ENCODE assay signal across 16 cellular contexts in genomic region chr19:3097442-3097871, GRCh38. TPM values are rescaled to one million over a fixed set of nuclear protein-coding genes. Genes with fewer than 3 reads are reported as not detected.
DNase-seq lines count a peak whose midpoint lies in the region; ATAC-seq, FAIRE-seq and TF ChIP-seq lines count a peak whose summit lies in the region.
"Had no signal": no experiment of that assay in that cellular context is flagged by ENCODE, and none has a peak within 500 bp of the region (broad histone marks: within the 10 kb centered on the region; RNA-seq: fewer than 3 reads in every experiment).

No MANE protein-coding gene starts in this region.

- H3K27me3 ChIP-seq in ascending aorta: no peaks in the 10 kb centered on the region
- no peaks in the 10 kb centered on the region for H3K27me3 ChIP-seq in iPS-15b (ENCODE audit: control insufficient read depth, insufficient read depth, low read length)
- H3K27me3 ChIP-seq in prostate gland (replicated peaks; ENCODE audit: insufficient read depth): no peaks in the 10 kb centered on the region

- FAIRE-seq in RCC 7860 (lab: Jason Lieb, UNC): no peak
- FAIRE-seq: urothelium cell line had no signal

- TF ChIP-seq POLR2A in prostate gland (IDR thresholded peaks at IDR 0.05) (no peak), GM18505 (IDR thresholded peaks at IDR 0.05; ENCODE audit: borderline replicate concordance, extremely low read depth, insufficient read depth, insufficient read length) (no peak)

- H3K9me3 ChIP-seq in ascending aorta (no peaks in the 10 kb centered on the region), iPS-15b (ENCODE audit: control insufficient read depth, insufficient read depth, low read length) (no peaks in the 10 kb centered on the region), prostate gland (no peaks in the 10 kb centered on the region)

- ATAC-seq in GM18505 (IDR thresholded peaks at IDR 0.05; ENCODE audit: unreplicated experiment): no peak
- ATAC-seq: activated T-helper 17 cell treated with anti-CD3 and anti-CD28 coated beads, Interleukin-2, amount 50 U/mL, for 72 hours had no signal

- H3K27ac ChIP-seq in ascending aorta (peak overlapping the region; percentile 83 to 90), prostate gland (peak overlapping the region; percentile 60 to 83)

- H3K4me1 ChIP-seq in ascending aorta (peaks cover 34 to 63% of the 10 kb centered on the region in 2 donors), iPS-15b (ENCODE audit: control insufficient read depth, insufficient read depth, low read length) (no peaks in the 10 kb centered on the region), prostate gland (replicated peaks) (peaks cover 36% of the 10 kb centered on the region)

- H3K9ac ChIP-seq in iPS-15b (ENCODE audit: low read depth, low read length): peak overlapping the region; percentile 37

- TF ChIP-seq CTCF in ascending aorta (IDR thresholded peaks at IDR 0.05): no peak
- no peak for TF ChIP-seq CTCF in prostate gland (IDR thresholded peaks at IDR 0.05)

- 53% methylated on average over 22 of the region's 24 CpGs for WGBS in prostate gland

- intact Hi-C loops in ascending aorta (cut with DNase I): no loop called here
- intact Hi-C loops in prostate gland (cut with DNase I): no loop called here

- DNase-seq in 8988T (peak; percentile 30), ascending aorta (ENCODE audit: low spot score in 2 of 2) (no peak), prostate gland (ENCODE audit: low spot score) (no peak), SKM-1 (lab: John Stamatoyannopoulos, UW; ENCODE audit: unreplicated experiment) (no peak), RCC 7860 (ENCODE audit: low spot score) (no peak), activated gamma-delta T cell treated with Interleukin-2 at 50 U/mL for 16 hours (no peak)
- DNase-seq: activated CD4-positive, alpha-beta T cell treated with anti-CD3 and anti-CD28 coated beads for 1 hour; cortex of kidney; HCEC 1CT; MM.1S; NCI-H446; nephron progenitor cell had no signal

- H3K36me3 ChIP-seq in ascending aorta: no peaks in the 10 kb centered on the region
- H3K36me3 ChIP-seq in iPS-15b (ENCODE audit: control insufficient read depth, insufficient read depth, low read length): no peaks in the 10 kb centered on the region
- no peaks in the 10 kb centered on the region for H3K36me3 ChIP-seq in prostate gland

- H3K4me3 ChIP-seq in ascending aorta: peak overlapping the region in 1 of 2 donors; percentile 98
- H3K4me3 ChIP-seq in iPS-15b (ENCODE audit: low read depth, low read length): no peak overlapping the region
- H3K4me3 ChIP-seq in prostate gland: peak overlapping the region in 1 of 2 donors; percentile 72

RNA-seq across cellular contexts. Expression of gene GNA11, which starts 3.3 kb away (rescaled TPM):
- total RNA-seq in ascending aorta (178 TPM), prostate gland (100 to 1,000 TPM in 1 of 2 donors, 10 to 100 TPM in 1; 61.3 to 117 TPM)

RNA-seq across cellular contexts. Expression of gene TLE5, which starts 35.2 kb away (rescaled TPM):
- total RNA-seq in ascending aorta (559 TPM), prostate gland (100 to 1,000 TPM; 546 to 767 TPM)

RNA-seq across cellular contexts. Expression of gene GNA15, which starts 38.4 kb away (rescaled TPM):
- 7.1 TPM for total RNA-seq in ascending aorta
- 10 to 100 TPM; 11.1 to 13.3 TPM for total RNA-seq in prostate gland
